Comparison of ENCODE assay signal across 30 cellular contexts in genomic region chr6:120569689-120570088, GRCh38.
"Had no signal": no experiment of that assay in that cellular context is flagged by ENCODE, and none has a peak within 500 bp of the region (broad histone marks: within the 10 kb centered on the region; RNA-seq: fewer than 3 reads in every experiment).

No MANE protein-coding gene starts in this region.

- H3K27me3 ChIP-seq: heart right ventricle, left lung, spleen, tibial nerve, upper lobe of right lung, uterus had no signal

- H3K9me3 Mint-ChIP-seq: nephron had no signal

- ATAC-seq: esophagus mucosa; heart right ventricle; left cardiac atrium; left lung; naive thymus-derived CD4-positive, alpha-beta T cell; psoas muscle; right cardiac atrium; stimulated activated memory B cell treated with anti-CD40 and anti-IgM and Interleukin-4, amounts not matched to agents 10 μg/mL and 1 μg/mL and 100 μg/mL, for 72 hours; stimulated activated naive CD8-positive, alpha-beta T cell treated with anti-CD3 and anti-CD28 coated beads, Interleukin-15, Interleukin-2, amounts not matched to agents 100 U/mL and 50 U/mL, for 24 hours; upper lobe of right lung had no signal

- H3K9me3 ChIP-seq: psoas muscle, thoracic aorta, upper lobe of right lung, uterus had no signal

- H3K27ac Mint-ChIP-seq: naive thymus-derived CD4-positive, alpha-beta T cell; nephron; stimulated activated memory B cell treated with anti-CD40 and anti-IgM and Interleukin-4, amounts not matched to agents 10 μg/mL and 1 μg/mL and 100 μg/mL, for 72 hours had no signal

- FAIRE-seq: colon, islet of Langerhans had no signal

- DNase-seq: dorsolateral prefrontal cortex; effector CD4-positive, alpha-beta T cell; foreskin melanocyte; glutamatergic neuron; heart right ventricle; hippocampal formation; left cardiac atrium; left lung; mesendoderm; midbrain; naive thymus-derived CD4-positive, alpha-beta T cell; nucleus accumbens; posterior cingulate gyrus; psoas muscle; right cardiac atrium; spleen; stimulated activated CD4-positive, alpha-beta T cell treated with anti-CD3 and anti-CD28 coated beads, Interleukin-4, amount 100 ng/mL, for 4 hours; stimulated activated naive CD8-positive, alpha-beta T cell treated with anti-CD3 and anti-CD28 coated beads, Interleukin-15, Interleukin-2, amounts not matched to agents 100 U/mL and 50 U/mL, for 24 hours; substantia nigra; upper lobe of right lung; uterus had no signal

- H3K36me3 ChIP-seq: heart right ventricle, left lung, spleen, thoracic aorta, tibial nerve, upper lobe of right lung, uterus had no signal

- H3K27ac ChIP-seq: dorsolateral prefrontal cortex, epithelial cell of prostate, heart right ventricle, left lung, psoas muscle, skin epidermis, spleen, thoracic aorta, tibial nerve, upper lobe of right lung, uterus had no signal

- H3K4me1 Mint-ChIP-seq: naive thymus-derived CD4-positive, alpha-beta T cell; nephron; stimulated activated memory B cell treated with anti-CD40 and anti-IgM and Interleukin-4, amounts not matched to agents 10 μg/mL and 1 μg/mL and 100 μg/mL, for 72 hours had no signal

- H3K36me3 Mint-ChIP-seq: naive thymus-derived CD4-positive, alpha-beta T cell; stimulated activated memory B cell treated with anti-CD40 and anti-IgM and Interleukin-4, amounts not matched to agents 10 μg/mL and 1 μg/mL and 100 μg/mL, for 72 hours had no signal

- H3K27me3 Mint-ChIP-seq: naive thymus-derived CD4-positive, alpha-beta T cell; stimulated activated memory B cell treated with anti-CD40 and anti-IgM and Interleukin-4, amounts not matched to agents 10 μg/mL and 1 μg/mL and 100 μg/mL, for 72 hours had no signal

- H3K4me1 ChIP-seq: heart right ventricle, left lung, psoas muscle, spleen, tibial nerve, upper lobe of right lung, uterus had no signal

- H3K4me3 ChIP-seq: dorsolateral prefrontal cortex, heart right ventricle, left lung, psoas muscle, skin epidermis, spleen, thoracic aorta, tibial nerve, upper lobe of right lung, uterus had no signal

- H3K4me3 Mint-ChIP-seq: naive thymus-derived CD4-positive, alpha-beta T cell; nephron; stimulated activated memory B cell treated with anti-CD40 and anti-IgM and Interleukin-4, amounts not matched to agents 10 μg/mL and 1 μg/mL and 100 μg/mL, for 72 hours had no signal
